In genomic region chr2:160298960-160299359, GRCh38 we compare ENCODE assay signal across 16 cellular contexts.
A peak's percentile ranks its signal among the peaks of the same experiment; 100 is the strongest.
DNase-seq lines count a peak whose midpoint lies in the region; ATAC-seq and TF ChIP-seq lines count a peak whose summit lies in the region.
"Had no signal": no experiment of that assay in that cellular context is flagged by ENCODE, and none has a peak within 500 bp of the region (broad histone marks: within the 10 kb centered on the region; RNA-seq: fewer than 3 reads in every experiment).

No MANE protein-coding gene starts in this region.

- H3K27ac Mint-ChIP-seq in central memory CD8-positive, alpha-beta T cell (ENCODE audit: low read depth): peak overlapping the region; percentile 64
- peak overlapping the region in 8 of 9 donors; percentile 37 to 83 (median 63) for H3K27ac Mint-ChIP-seq in naive thymus-derived CD4-positive, alpha-beta T cell

- peak overlapping the region; percentile 17; the same call in 1 of the 2 replicates for H3K14ac ChIP-seq in IMR-90 (replicated peaks; ENCODE audit: low read depth, low read length)

- H3K9me3 ChIP-seq in IMR-90 (ENCODE audit: control insufficient read depth, insufficient read depth, low read length): no peaks in the 10 kb centered on the region
- no peaks in the 10 kb centered on the region for H3K9me3 ChIP-seq in naive thymus-derived CD4-positive, alpha-beta T cell (ENCODE audit: control insufficient read depth in 2 of 3, low read length in 3 of 3)
- H3K9me3 ChIP-seq: ascending aorta, suprapubic skin had no signal

- H4K20me1 ChIP-seq in IMR-90 (ENCODE audit: insufficient read depth, low read length): peaks cover 3% of the 10 kb centered on the region; the same call in 1 of the 2 replicates

- TF ChIP-seq RAD21 in IMR-90 (IDR thresholded peaks at IDR 0.05; ENCODE audit: low read length): no peak

- peaks cover 23% of the 10 kb centered on the region for H3K9me1 ChIP-seq in IMR-90 (ENCODE audit: insufficient read depth, low read length)

- no peak overlapping the region for H3K4me2 ChIP-seq in IMR-90 (ENCODE audit: low read depth, low read length)

- no peak overlapping the region for H3K9ac ChIP-seq in IMR-90 (ENCODE audit: low read depth, low read length)

- in situ Hi-C loops in IMR-90 (cut with MboI; ENCODE audit: low sequenced_read_pairs): no loop called here

- no peak overlapping the region for H3K56ac ChIP-seq in IMR-90 (ENCODE audit: extremely low read depth, insufficient read depth, low read length)

- H2BK15ac ChIP-seq in IMR-90 (ENCODE audit: low read depth, low read length): no peak overlapping the region

- 0 out of 2 replicates have a peak overlapping the region, but pooled peaks have one; percentile 45 for H3K18ac ChIP-seq in IMR-90 (ENCODE audit: low read depth, low read length)

- no peak overlapping the region for H3K4me3 Mint-ChIP-seq in central memory CD8-positive, alpha-beta T cell
- H3K4me3 Mint-ChIP-seq in naive thymus-derived CD4-positive, alpha-beta T cell: no peak overlapping the region

- intact Hi-C loops in IMR-90 (cut with micrococcal nuclease): no loop called here
- intact Hi-C loops in naive thymus-derived CD4-positive, alpha-beta T cell (cut with micrococcal nuclease): no loop called here

- H2AK9ac ChIP-seq in IMR-90 (replicated peaks; ENCODE audit: low read depth, low read length, poor library complexity): no peak overlapping the region

- H3K79me1 ChIP-seq in IMR-90 (ENCODE audit: low read depth in 1 of 2, low read length in 2 of 2): peaks cover 48 to 75% of the 10 kb centered on the region in 2 experiments

- H4K5ac ChIP-seq in IMR-90 (ENCODE audit: low read depth, low read length): peak overlapping the region; percentile 39; the same call in 1 of the 2 replicates

- ATAC-seq in IMR-90 (ENCODE audit: low read depth): no peak
- ATAC-seq in central memory CD8-positive, alpha-beta T cell (replicated peaks; ENCODE audit: extremely low read depth, poor library complexity, severe bottlenecking): no peak
- no peak for ATAC-seq in naive thymus-derived CD4-positive, alpha-beta T cell
- no peak for ATAC-seq in GM21576 (IDR thresholded peaks at IDR 0.05; ENCODE audit: unreplicated experiment)
- ATAC-seq in HG02588 (IDR thresholded peaks at IDR 0.05; ENCODE audit: unreplicated experiment): no peak
- ATAC-seq: foreskin keratinocyte had no signal

- POLR2A ChIA-PET in IMR-90 (lab: Charles Lee; ENCODE audit: unreplicated experiment): no interaction called here
- POLR2A ChIA-PET in naive thymus-derived CD4-positive, alpha-beta T cell (lab: Charles Lee): no interaction called here

- DNase-seq in AG10803 (ENCODE audit: low read depth) (peak; percentile 76), IMR-90 (peak; percentile 45), NOMO-1 treated with dmso at 0.1 percent for 144 hours (lab: John Stamatoyannopoulos, UW; ENCODE audit: unreplicated experiment) (no peak)
- no peak for DNase-seq in central memory CD8-positive, alpha-beta T cell (ENCODE audit: low spot score in 2 of 2)
- DNase-seq in naive thymus-derived CD4-positive, alpha-beta T cell: no peak
- DNase-seq: activated gamma-delta T cell, DMS79 treated with DMSO at 0.1 percent for 48 hours, foreskin keratinocyte, MM.1S, NCI-H146, NCI-H82 had no signal

- H2BK120ac ChIP-seq in IMR-90 (ENCODE audit: low read depth, low read length): peak overlapping the region; percentile 14; the same call in 1 of the 2 replicates

- H3K27me3 Mint-ChIP-seq in central memory CD8-positive, alpha-beta T cell: no peaks in the 10 kb centered on the region
- H3K27me3 Mint-ChIP-seq in naive thymus-derived CD4-positive, alpha-beta T cell: no peaks in the 10 kb centered on the region

- H3K9me3 Mint-ChIP-seq in central memory CD8-positive, alpha-beta T cell: no peaks in the 10 kb centered on the region
- peaks cover 0 to 2% (median 0%) of the 10 kb centered on the region in 11 donors for H3K9me3 Mint-ChIP-seq in naive thymus-derived CD4-positive, alpha-beta T cell

- H3K36me3 ChIP-seq in IMR-90 (ENCODE audit: control insufficient read depth, insufficient read depth, low read length): peaks cover 43% of the 10 kb centered on the region
- H3K36me3 ChIP-seq in naive thymus-derived CD4-positive, alpha-beta T cell (ENCODE audit: control insufficient read depth in 2 of 3, insufficient read depth in 3 of 3, low read length in 3 of 3): peaks cover 5 to 48% (median 10%) of the 10 kb centered on the region in 3 experiments

- TF ChIP-seq CTCF in AG10803 (conservative IDR thresholded peaks at IDR 0.05; ENCODE audit: low read length) (no peak), IMR-90 (conservative IDR thresholded peaks at IDR 0.05; ENCODE audit: low read depth, low read length) (no peak)

- no peak overlapping the region for H2BK20ac ChIP-seq in IMR-90 (ENCODE audit: low read depth, low read length)

- dilution Hi-C loops in IMR-90 (cut with HindIII; ENCODE audit: low sequenced_read_pairs, unreplicated experiment): no loop called here

- peak overlapping the region; percentile 33; the same call in 1 of the 2 replicates for H3K23ac ChIP-seq in IMR-90 (ENCODE audit: low read depth, low read length)

- no peaks in the 10 kb centered on the region for H3K27me3 ChIP-seq in IMR-90 (ENCODE audit: control insufficient read depth, insufficient read depth, low read length)
- no peaks in the 10 kb centered on the region for H3K27me3 ChIP-seq in naive thymus-derived CD4-positive, alpha-beta T cell (ENCODE audit: control insufficient read depth in 2 of 2, insufficient read depth in 2 of 2, low read length in 2 of 2)
- H3K27me3 ChIP-seq: ascending aorta, foreskin keratinocyte, suprapubic skin had no signal

- peaks cover 43% of the 10 kb centered on the region for H3K36me3 Mint-ChIP-seq in central memory CD8-positive, alpha-beta T cell (ENCODE audit: insufficient read depth)
- peaks cover 32 to 78% (median 66%) of the 10 kb centered on the region in 5 donors for H3K36me3 Mint-ChIP-seq in naive thymus-derived CD4-positive, alpha-beta T cell

- no TSS peak for BruUV-seq in IMR-90 (replicated peaks; lab: Mats Ljungman, UMichigan)

- 0 out of 2 replicates have a peak, but pooled peaks have one; percentile 13 for TF ChIP-seq POLR2A in IMR-90 (IDR thresholded peaks at IDR 0.05; ENCODE audit: low read depth, low read length)

- H3K27ac ChIP-seq in IMR-90 (ENCODE audit: insufficient read depth, low read length): peak overlapping the region; percentile 17
- H3K27ac ChIP-seq in naive thymus-derived CD4-positive, alpha-beta T cell (ENCODE audit: low read depth, low read length): no peak overlapping the region
- H3K27ac ChIP-seq: ascending aorta, coronary artery, foreskin keratinocyte, suprapubic skin had no signal

- peak overlapping the region; percentile 29 to 57; a peak in 2 of 4 replicates for H4K8ac ChIP-seq in IMR-90 (ENCODE audit: low read depth in 2 of 2, low read length in 2 of 2)

- H2BK5ac ChIP-seq in IMR-90 (ENCODE audit: low read depth, low read length, poor library complexity, severe bottlenecking): peak overlapping the region; percentile 64

- H2AFZ ChIP-seq in IMR-90 (replicated peaks; ENCODE audit: low read length, poor library complexity): no peak overlapping the region

- H4K91ac ChIP-seq in IMR-90 (ENCODE audit: insufficient read depth, low read depth, low read length): peak overlapping the region; percentile 20

- peaks cover 67% of the 10 kb centered on the region for H3K4me1 Mint-ChIP-seq in central memory CD8-positive, alpha-beta T cell
- peaks cover 36 to 87% (median 71%) of the 10 kb centered on the region in 7 donors for H3K4me1 Mint-ChIP-seq in naive thymus-derived CD4-positive, alpha-beta T cell

- CTCF ChIA-PET in IMR-90 (lab: Yijun Ruan, JAX): no interaction called here
- CTCF ChIA-PET in naive thymus-derived CD4-positive, alpha-beta T cell (lab: Charles Lee): no interaction called here

- peaks cover 25% of the 10 kb centered on the region for H3K4me1 ChIP-seq in IMR-90 (ENCODE audit: control insufficient read depth, insufficient read depth, low read length)
- peaks cover 0 to 32% of the 10 kb centered on the region in 2 donors for H3K4me1 ChIP-seq in naive thymus-derived CD4-positive, alpha-beta T cell (ENCODE audit: control insufficient read depth in 2 of 2, insufficient read depth in 2 of 2, low read length in 2 of 2)

- H3K4me3 ChIP-seq in AG10803 (ENCODE audit: low read length): no peak overlapping the region
- H3K4me3 ChIP-seq in IMR-90 (ENCODE audit: insufficient read depth, low read depth, low read length): no peak overlapping the region
- no peak overlapping the region for H3K4me3 ChIP-seq in naive thymus-derived CD4-positive, alpha-beta T cell (ENCODE audit: low read length)
- H3K4me3 ChIP-seq: ascending aorta, coronary artery, suprapubic skin had no signal

- H2AK5ac ChIP-seq in IMR-90 (ENCODE audit: low read depth, low read length): no peak overlapping the region

- peak overlapping the region; percentile 17; the same call in 1 of the 2 replicates for H3K4ac ChIP-seq in IMR-90 (ENCODE audit: low read depth, low read length)

- no CpG with 5 or more reads among the region's 1 CpG for WGBS in IMR-90 (ENCODE audit: extremely low coverage in 2 of 2, insufficient read length in 1 of 2), 2 experiments

TF ChIP-seq in IMR-90, 13 proteins besides CTCF, POLR2A, EP300 and RAD21:
- TF ChIP-seq USF2 (IDR thresholded peaks at IDR 0.05; ENCODE audit: low read depth, low read length) (no peak), CEBPB (IDR thresholded peaks at IDR 0.05; ENCODE audit: low read depth, low read length) (peak; percentile 51; the same call in 1 of the 2 replicates)

Comparison
In these comparisons a context has a peak if more than half of its experiments do, and no peak if none do; other contexts are left out.
1. DNase-seq: peak in AG10803 (single experiment) and IMR-90 (single experiment); none in central memory CD8-positive, alpha-beta T cell (0 of 2), naive thymus-derived CD4-positive, alpha-beta T cell (0 of 9) and NOMO-1 treated with dmso at 0.1 percent for 144 hours (single experiment).